ENCODE assay signal across 8 cellular contexts in genomic region chr11:112085822-112086421, GRCh38. TPM values are rescaled to one million over a fixed set of nuclear protein-coding genes. Genes with fewer than 3 reads are reported as not detected.
DNase-seq lines count a peak whose midpoint lies in the region; ATAC-seq and TF ChIP-seq lines count a peak whose summit lies in the region.

No MANE protein-coding gene starts in this region.

- peak overlapping the region; percentile 100 for H3K4me3 Mint-ChIP-seq in activated T-helper 17 cell treated with anti-CD3 and anti-CD28 coated beads, Interleukin-2, amount 50 U/mL, for 72 hours

- H3K27me3 Mint-ChIP-seq in activated T-helper 17 cell treated with anti-CD3 and anti-CD28 coated beads, Interleukin-2, amount 50 U/mL, for 72 hours: no peaks in the 10 kb centered on the region

- H3K27me3 ChIP-seq in MM.1S (replicated peaks; ENCODE audit: insufficient read depth, low read length) (no peaks in the 10 kb centered on the region), cardiac muscle cell (no peaks in the 10 kb centered on the region)

- peaks cover 78% of the 10 kb centered on the region for H3K79me2 ChIP-seq in MM.1S (ENCODE audit: low read length)

- peak overlapping the region; percentile 82 for H3K9ac ChIP-seq in MM.1S (ENCODE audit: low read length)

- H3K36me3 ChIP-seq in MM.1S (replicated peaks; ENCODE audit: insufficient read depth, low read length): peaks cover 25% of the 10 kb centered on the region
- H3K36me3 ChIP-seq in cardiac muscle cell: peaks cover 54% of the 10 kb centered on the region

- H3K9me2 ChIP-seq in MM.1S (replicated peaks; ENCODE audit: insufficient read depth, low read length): no peaks in the 10 kb centered on the region

- DNase-seq in DMS53 (lab: John Stamatoyannopoulos, UW) (peak; percentile 65), DMS53 treated with DMSO at 0.1 percent for 48 hours (lab: John Stamatoyannopoulos, UW; ENCODE audit: unreplicated experiment) (no peak), HCEC 1CT (peak; percentile 28), MM.1S (peak; percentile 49), cardiac muscle cell (ENCODE audit: low read depth in 1 of 2, low spot score in 1 of 2) (peak; percentile 33 to 39), renal cortical epithelial cell (ENCODE audit: low read depth) (peak; percentile 16), DMS114 treated with DMSO at 0.1 percent for 48 hours (lab: John Stamatoyannopoulos, UW; ENCODE audit: unreplicated experiment) (no peak)

- peaks cover 100% of the 10 kb centered on the region for H3K36me3 Mint-ChIP-seq in activated T-helper 17 cell treated with anti-CD3 and anti-CD28 coated beads, Interleukin-2, amount 50 U/mL, for 72 hours (ENCODE audit: low read depth)

- ATAC-seq in activated T-helper 17 cell treated with anti-CD3 and anti-CD28 coated beads, Interleukin-2, amount 50 U/mL, for 72 hours (replicated peaks): peak; percentile 54

- H3K27ac Mint-ChIP-seq in activated T-helper 17 cell treated with anti-CD3 and anti-CD28 coated beads, Interleukin-2, amount 50 U/mL, for 72 hours: peak overlapping the region; percentile 99

- H3K4me1 ChIP-seq in MM.1S (ENCODE audit: low read length): peaks cover 10% of the 10 kb centered on the region; the same call in 1 of the 2 replicates
- peaks cover 11% of the 10 kb centered on the region for H3K4me1 ChIP-seq in cardiac muscle cell (ENCODE audit: low read depth)

- H2AFZ ChIP-seq in MM.1S (ENCODE audit: low read length): peak overlapping the region; percentile 76

- TF ChIP-seq CTCF in MM.1S (IDR thresholded peaks at IDR 0.05; ENCODE audit: low read length) (no peak), cardiac muscle cell (IDR thresholded peaks at IDR 0.05; ENCODE audit: low read depth, low read length) (no peak)

- peaks cover 51% of the 10 kb centered on the region for H3K4me1 Mint-ChIP-seq in activated T-helper 17 cell treated with anti-CD3 and anti-CD28 coated beads, Interleukin-2, amount 50 U/mL, for 72 hours

- H3K9me3 ChIP-seq in MM.1S (replicated peaks; ENCODE audit: insufficient read depth, low read length) (no peaks in the 10 kb centered on the region), cardiac muscle cell (ENCODE audit: low read depth) (no peaks in the 10 kb centered on the region)

- H3K27ac ChIP-seq in MM.1S (ENCODE audit: low read length): peak overlapping the region; percentile 47; the same call in 1 of the 2 replicates
- peak overlapping the region; percentile 67 for H3K27ac ChIP-seq in cardiac muscle cell

- peak overlapping the region; percentile 95 for H3K4me3 ChIP-seq in MM.1S (ENCODE audit: low read length)
- H3K4me3 ChIP-seq in cardiac muscle cell: peak overlapping the region; percentile 86

- H3F3A ChIP-seq in MM.1S (ENCODE audit: insufficient read depth, low read length): peaks cover 39% of the 10 kb centered on the region

- H3K4me2 ChIP-seq in MM.1S (ENCODE audit: low read depth, low read length): peak overlapping the region; percentile 90

- no peaks in the 10 kb centered on the region for H4K20me1 ChIP-seq in MM.1S (ENCODE audit: insufficient read depth, low read length)

- no peaks in the 10 kb centered on the region for H3K9me3 Mint-ChIP-seq in activated T-helper 17 cell treated with anti-CD3 and anti-CD28 coated beads, Interleukin-2, amount 50 U/mL, for 72 hours

RNA-seq across cellular contexts. Expression of gene TIMM8B, which starts 0.6 kb away (rescaled TPM):
- 10 to 100 TPM; 26.6 to 42.6 TPM for total RNA-seq in activated T-helper 17 cell treated with anti-CD3 and anti-CD28 coated beads, Interleukin-2, amount 50 U/mL, for 72 hours
- total RNA-seq in cardiac muscle cell: 46.7 and 97.1 TPM in 2 replicates
- 149 and 204 TPM in 2 replicates for polyA plus RNA-seq in cardiac muscle cell
- total RNA-seq in renal cortical epithelial cell: 39.1 and 71.4 TPM in 2 replicates

RNA-seq across cellular contexts. Expression of gene SDHD, which starts 0.8 kb away (rescaled TPM):
- total RNA-seq in activated T-helper 17 cell treated with anti-CD3 and anti-CD28 coated beads, Interleukin-2, amount 50 U/mL, for 72 hours: 100 to 1,000 TPM in 1 of 2 donors, 10 to 100 TPM in 1; 75.4 to 101 TPM
- total RNA-seq in cardiac muscle cell: 52.1 and 70.7 TPM in 2 replicates
- 176 and 184 TPM in 2 replicates for polyA plus RNA-seq in cardiac muscle cell
- total RNA-seq in renal cortical epithelial cell: 126 and 185 TPM in 2 replicates

RNA-seq across cellular contexts. Expression of gene NKAPD1, which starts 11.8 kb away (rescaled TPM):
- total RNA-seq in activated T-helper 17 cell treated with anti-CD3 and anti-CD28 coated beads, Interleukin-2, amount 50 U/mL, for 72 hours: 10 to 100 TPM; 19.7 to 20.2 TPM
- total RNA-seq in cardiac muscle cell (15.0 and 19.6 TPM in 2 replicates), renal cortical epithelial cell (28.5 and 44.0 TPM in 2 replicates)
- 12.8 and 16.2 TPM in 2 replicates for polyA plus RNA-seq in cardiac muscle cell

RNA-seq across cellular contexts. Expression of gene PIH1D2, which starts 12.1 kb away (rescaled TPM):
- total RNA-seq in activated T-helper 17 cell treated with anti-CD3 and anti-CD28 coated beads, Interleukin-2, amount 50 U/mL, for 72 hours: under 1 TPM; 0.54 to 0.87 TPM
- 1.3 and 2.4 TPM in 2 replicates for total RNA-seq in cardiac muscle cell
- 0.36 and 5.9 TPM in 2 replicates for polyA plus RNA-seq in cardiac muscle cell
- 3.0 and 7.4 TPM in 2 replicates for total RNA-seq in renal cortical epithelial cell

Comparison
In these comparisons a context has a peak if more than half of its experiments do, and no peak if none do; other contexts are left out.
1. DNase-seq: peak in DMS53 (single experiment), HCEC 1CT (single experiment), MM.1S (single experiment), cardiac muscle cell (2 of 2) and renal cortical epithelial cell (single experiment); none in DMS53 treated with DMSO at 0.1 percent for 48 hours (single experiment) and DMS114 treated with DMSO at 0.1 percent for 48 hours (single experiment).